In the genomic region with DNA sequence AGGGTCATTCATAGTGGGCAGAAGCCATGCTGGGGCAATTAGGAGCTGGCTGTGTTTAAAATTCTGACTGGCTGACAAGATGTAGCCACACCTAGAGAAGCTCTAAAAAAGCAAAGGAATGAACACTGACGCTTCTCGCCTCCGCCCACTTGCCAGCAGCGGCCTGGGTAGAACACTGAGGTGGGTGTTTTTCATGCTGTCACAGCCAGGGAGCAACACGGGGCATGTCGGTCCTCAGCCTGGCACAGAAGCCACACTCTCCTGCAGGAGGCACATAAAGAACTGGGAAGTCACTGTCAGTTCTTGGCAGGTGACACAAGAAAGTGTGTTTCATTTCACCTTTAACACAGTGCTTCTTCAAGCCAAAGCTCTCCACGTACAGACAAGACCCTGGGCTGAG, we compare ENCODE assay signal across 24 cellular contexts.
"Had no signal": no experiment of that assay in that cellular context is flagged by ENCODE, and none has a peak within 500 bp of the region (broad histone marks: within the 10 kb centered on the region; RNA-seq: fewer than 3 reads in every experiment).

No MANE protein-coding gene starts in this region.

- H3K27me3 ChIP-seq: ascending aorta, gastrocnemius medialis, stomach, testis had no signal

- H3K27ac Mint-ChIP-seq: activated naive CD4-positive, alpha-beta T cell treated with anti-CD3 and anti-CD28 coated beads, Interleukin-2, amount 10 ng/mL, durations not matched to agents 7 days and 5 days; natural killer cell treated with Interleukin-12 subunit alpha and Interleukin-12 subunit beta and Interleukin-15 and Interleukin-18, amount 100 ng/mL, for 72 hours; stimulated activated effector memory CD8-positive, alpha-beta T cell treated with anti-CD3 and anti-CD28 coated beads, Interleukin-12 subunit alpha, Interleukin-12 subunit beta, amount 100 ng/mL, for 72 hours; type B pancreatic cell had no signal

- H3K4me1 ChIP-seq: ascending aorta, prostate gland, stomach, testis had no signal

- H3K9me3 Mint-ChIP-seq: activated naive CD4-positive, alpha-beta T cell treated with anti-CD3 and anti-CD28 coated beads, Interleukin-2, amount 10 ng/mL, durations not matched to agents 7 days and 5 days; immature natural killer cell; natural killer cell treated with Interleukin-12 subunit alpha and Interleukin-12 subunit beta and Interleukin-15 and Interleukin-18, amount 100 ng/mL, for 72 hours; stimulated activated effector memory CD8-positive, alpha-beta T cell treated with anti-CD3 and anti-CD28 coated beads, Interleukin-12 subunit alpha, Interleukin-12 subunit beta, amount 100 ng/mL, for 72 hours; type B pancreatic cell had no signal

- H3K27ac ChIP-seq: ascending aorta, prostate gland, stomach, testis, WERI-Rb-1 had no signal

- DNase-seq: activated CD4-positive, alpha-beta T cell treated with anti-CD3 and anti-CD28 coated beads, Interleukin-2, amount 50 U/mL, for 48 hours; activated effector memory CD4-positive, alpha-beta T cell treated with Interleukin-2 at 50 U/mL for 16 hours; activated naive CD4-positive, alpha-beta T cell treated with anti-CD3 and anti-CD28 coated beads, Interleukin-2, amount 10 ng/mL, durations not matched to agents 7 days and 5 days; activated T-cell treated with anti-CD3 and anti-CD28 coated beads, Interleukin-2, amount 50 U/mL, for 48 hours; cerebellar nuclear complex; cortex of kidney; effector CD4-positive, alpha-beta T cell; gastrocnemius medialis; immature natural killer cell; stimulated activated CD4-positive, alpha-beta T cell treated with anti-CD3 and anti-CD28 coated beads, Interleukin-4, amount 100 ng/mL, for 24 hours; stomach; SW 1271; T-helper 2 cell; testis; WERI-Rb-1 had no signal

- H3K36me3 ChIP-seq: gastrocnemius medialis had no signal

- H3K4me3 ChIP-seq: ascending aorta, gastrocnemius medialis, lung, prostate gland, smooth muscle cell, stomach, testis had no signal

- ATAC-seq: esophagus mucosa; natural killer cell treated with Interleukin-12 subunit alpha and Interleukin-12 subunit beta and Interleukin-15 and Interleukin-18, amount 100 ng/mL, for 72 hours; sciatic nerve; stimulated activated effector memory CD8-positive, alpha-beta T cell treated with anti-CD3 and anti-CD28 coated beads, Interleukin-12 subunit alpha, Interleukin-12 subunit beta, amount 100 ng/mL, for 72 hours had no signal

- H3K9me3 ChIP-seq: ascending aorta, gastrocnemius medialis, prostate gland, stomach, testis had no signal

- H3K4me3 Mint-ChIP-seq: activated naive CD4-positive, alpha-beta T cell treated with anti-CD3 and anti-CD28 coated beads, Interleukin-2, amount 10 ng/mL, durations not matched to agents 7 days and 5 days; immature natural killer cell; natural killer cell treated with Interleukin-12 subunit alpha and Interleukin-12 subunit beta and Interleukin-15 and Interleukin-18, amount 100 ng/mL, for 72 hours; stimulated activated effector memory CD8-positive, alpha-beta T cell treated with anti-CD3 and anti-CD28 coated beads, Interleukin-12 subunit alpha, Interleukin-12 subunit beta, amount 100 ng/mL, for 72 hours; type B pancreatic cell had no signal

- H3K4me1 Mint-ChIP-seq: activated naive CD4-positive, alpha-beta T cell treated with anti-CD3 and anti-CD28 coated beads, Interleukin-2, amount 10 ng/mL, durations not matched to agents 7 days and 5 days; immature natural killer cell had no signal

- H3K36me3 Mint-ChIP-seq: activated naive CD4-positive, alpha-beta T cell treated with anti-CD3 and anti-CD28 coated beads, Interleukin-2, amount 10 ng/mL, durations not matched to agents 7 days and 5 days had no signal

- H3K27me3 Mint-ChIP-seq: activated naive CD4-positive, alpha-beta T cell treated with anti-CD3 and anti-CD28 coated beads, Interleukin-2, amount 10 ng/mL, durations not matched to agents 7 days and 5 days; natural killer cell treated with Interleukin-12 subunit alpha and Interleukin-12 subunit beta and Interleukin-15 and Interleukin-18, amount 100 ng/mL, for 72 hours; type B pancreatic cell had no signal
